12 cellular contexts compared by ENCODE assay signal in genomic region chr1:236869911-236870310, GRCh38.
"Had no signal": no experiment of that assay in that cellular context is flagged by ENCODE, and none has a peak within 500 bp of the region (broad histone marks: within the 10 kb centered on the region; RNA-seq: fewer than 3 reads in every experiment).

No MANE protein-coding gene starts in this region.

- H3K27me3 Mint-ChIP-seq: activated naive CD8-positive, alpha-beta T cell treated with anti-CD3 and anti-CD28 coated beads for 36 hours; stimulated activated naive CD8-positive, alpha-beta T cell treated with anti-CD3 and anti-CD28 coated beads, Interleukin-15, amount 100 ng/mL, for 72 hours had no signal

- H3K4me3 ChIP-seq: sigmoid colon, thoracic aorta had no signal

- ATAC-seq: stimulated activated naive CD8-positive, alpha-beta T cell treated with anti-CD3 and anti-CD28 coated beads, Interleukin-15, amount 100 ng/mL, for 72 hours had no signal

- H3K4me1 Mint-ChIP-seq: immature natural killer cell, nephron had no signal

- DNase-seq: activated CD4-positive, alpha-beta T cell treated with anti-CD3 and anti-CD28 coated beads, Interleukin-2, amount 50 U/mL, for 4 hours; activated CD4-positive, CD25-positive, alpha-beta regulatory T cell treated with anti-CD3 and anti-CD28 coated beads, Interleukin-2, amount 50 U/mL, for 72 hours; activated gamma-delta T cell treated with Interleukin-2 at 50 U/mL for 16 hours; activated naive CD8-positive, alpha-beta T cell treated with anti-CD3 and anti-CD28 coated beads for 36 hours; activated T-cell treated with anti-CD3 and anti-CD28 coated beads, Interleukin-2, amount 50 U/mL, for 48 hours; endodermal cell; immature natural killer cell; sigmoid colon; stimulated activated CD4-positive, alpha-beta T cell treated with anti-CD3 and anti-CD28 coated beads, Interleukin-12 subunit alpha, Interleukin-12 subunit beta, amount 100 ng/mL, for 4 hours; stimulated activated naive CD8-positive, alpha-beta T cell treated with anti-CD3 and anti-CD28 coated beads, Interleukin-15, amount 100 ng/mL, for 72 hours had no signal

- H3K9me3 ChIP-seq: sigmoid colon, thoracic aorta had no signal

- H3K4me3 Mint-ChIP-seq: activated naive CD8-positive, alpha-beta T cell treated with anti-CD3 and anti-CD28 coated beads for 36 hours; endodermal cell; immature natural killer cell; nephron; stimulated activated naive CD8-positive, alpha-beta T cell treated with anti-CD3 and anti-CD28 coated beads, Interleukin-15, amount 100 ng/mL, for 72 hours had no signal

- H3K27ac Mint-ChIP-seq: activated naive CD8-positive, alpha-beta T cell treated with anti-CD3 and anti-CD28 coated beads for 36 hours; endodermal cell; immature natural killer cell; nephron had no signal

- H3K27me3 ChIP-seq: sigmoid colon had no signal

- H3K9me3 Mint-ChIP-seq: activated naive CD8-positive, alpha-beta T cell treated with anti-CD3 and anti-CD28 coated beads for 36 hours; endodermal cell; immature natural killer cell; stimulated activated naive CD8-positive, alpha-beta T cell treated with anti-CD3 and anti-CD28 coated beads, Interleukin-15, amount 100 ng/mL, for 72 hours had no signal
